8 cellular contexts compared by ENCODE assay signal in genomic region chr13:36131215-36131930, GRCh38. TPM values are rescaled to one million over a fixed set of nuclear protein-coding genes. Genes with fewer than 3 reads are reported as not detected.
DNase-seq lines count a peak whose midpoint lies in the region; ATAC-seq and TF ChIP-seq lines count a peak whose summit lies in the region.

Gene DCLK1, minus strand, starts transcription at chr13:36131382.

- no peak within 1 kb of the TSS for H3K27ac ChIP-seq in A673 (ENCODE audit: low read depth, low read length, poor library complexity, severe bottlenecking)
- H3K27ac ChIP-seq in suprapubic skin: peak within 1 kb of the TSS; percentile 83

- BruUV-seq in A673 (replicated peaks; lab: Mats Ljungman, UMichigan): no TSS peak

- TF ChIP-seq POLR2A in suprapubic skin (IDR thresholded peaks at IDR 0.05): no peak

- in situ Hi-C loops in GM13977 (cut with MboI; ENCODE audit: low pct_unique_long_range_greater_than_20kb, low sequenced_read_pairs, unreplicated experiment): no loop called here

- peak; percentile 68 for DNase-seq in A673 (ENCODE audit: low spot score)
- DNase-seq in NCI-H128 (lab: John Stamatoyannopoulos, UW; ENCODE audit: unreplicated experiment): peak; percentile 9
- peak; percentile 41 for DNase-seq in choroid plexus epithelial cell (ENCODE audit: low read depth)
- DNase-seq in kidney tubule cell (ENCODE audit: low spot score): peak; percentile 49
- DNase-seq in suprapubic skin (ENCODE audit: low spot score in 2 of 2): peak; percentile 78 to 85
- no peak for DNase-seq in GM13977 (ENCODE audit: low spot score)

- H3K27me3 ChIP-seq in A673 (replicated peaks; ENCODE audit: insufficient read depth, low read depth, low read length, poor library complexity) (peaks cover 12% of the 10 kb centered on the region), suprapubic skin (peaks cover 26% of the 10 kb centered on the region)

- no peaks in the 10 kb centered on the region for H3K36me3 ChIP-seq in A673 (ENCODE audit: insufficient read depth, low read length, poor library complexity, severe bottlenecking)
- no peaks in the 10 kb centered on the region for H3K36me3 ChIP-seq in suprapubic skin

- WGBS in suprapubic skin: 6% methylated on average over 28 of the region's 48 CpGs

- H3K9me3 ChIP-seq in A673 (ENCODE audit: low read depth, low read length, poor library complexity, severe bottlenecking) (no peaks in the 10 kb centered on the region), suprapubic skin (no peaks in the 10 kb centered on the region)

- no peak for ATAC-seq in GM18858 (IDR thresholded peaks at IDR 0.05; ENCODE audit: unreplicated experiment)
- ATAC-seq in GM21529 (IDR thresholded peaks at IDR 0.05; ENCODE audit: unreplicated experiment): no peak

- CTCF ChIA-PET in A673 (lab: Charles Lee): no interaction called here

- H3K4me3 ChIP-seq in A673 (ENCODE audit: low read depth, low read length, poor library complexity, severe bottlenecking) (peak within 1 kb of the TSS; percentile 56), choroid plexus epithelial cell (ENCODE audit: low read depth, low read length) (peak within 1 kb of the TSS; percentile 57), suprapubic skin (peak within 1 kb of the TSS; percentile 58)

- peaks cover 20% of the 10 kb centered on the region for H3K4me1 ChIP-seq in A673 (ENCODE audit: insufficient read depth, low read length, poor library complexity, severe bottlenecking)
- peaks cover 16% of the 10 kb centered on the region for H3K4me1 ChIP-seq in suprapubic skin

- POLR2A ChIA-PET in A673 (lab: Charles Lee; ENCODE audit: low non-redundant PET): no interaction called here

- TF ChIP-seq CTCF in A673 (conservative IDR thresholded peaks at IDR 0.05; ENCODE audit: low read depth, low read length): no peak
- TF ChIP-seq CTCF in choroid plexus epithelial cell (conservative IDR thresholded peaks at IDR 0.05; ENCODE audit: low read depth, low read length): no peak
- TF ChIP-seq CTCF in suprapubic skin (IDR thresholded peaks at IDR 0.05): no peak
- TF ChIP-seq CTCF in GM13977 (IDR thresholded peaks at IDR 0.05; ENCODE audit: extremely low read depth, insufficient read depth, missing control alignments): no peak

- no peak for TF ChIP-seq EP300 in suprapubic skin (IDR thresholded peaks at IDR 0.05)

- intact Hi-C loops in A673 (cut with micrococcal nuclease; ENCODE audit: unreplicated experiment): no loop called here

RNA-seq across cellular contexts. Expression of gene DCLK1, which starts in this region (rescaled TPM):
- 11.2 and 15.7 TPM in 2 replicates for total RNA-seq in A673 (2021)
- 10 to 100 TPM; 11.7 to 51.4 (median 15.8) TPM for total RNA-seq in suprapubic skin
